1 cellular context compared by ENCODE assay signal in genomic region chr2:70709746-70710145, GRCh38.
TF ChIP-seq lines count a peak whose summit lies in the region.

No MANE protein-coding gene starts in this region.

TF ChIP-seq in H1, 55 proteins besides CTCF, POLR2A, EP300 and RAD21:
- no peak for TF ChIP-seq PHF8 (conservative IDR thresholded peaks at IDR 0.05; ENCODE audit: low read depth, low read length)
- TF ChIP-seq KDM1A (IDR thresholded peaks at IDR 0.05; ENCODE audit: borderline replicate concordance, low read length) = no peak
- TF ChIP-seq USF2 (IDR thresholded peaks at IDR 0.05; ENCODE audit: low read length) = no peak
- TF ChIP-seq SP4 (IDR thresholded peaks at IDR 0.05; ENCODE audit: low read length) = no peak
- TF ChIP-seq BCL11A (IDR thresholded peaks at IDR 0.05; ENCODE audit: low read depth in 2 of 2, low read length in 2 of 2) = no peak
- TF ChIP-seq MAFK (IDR thresholded peaks at IDR 0.05; ENCODE audit: low read depth, low read length) = no peak
- no peak for TF ChIP-seq JUND (IDR thresholded peaks at IDR 0.05; ENCODE audit: low read length)
- no peak for TF ChIP-seq JUN (IDR thresholded peaks at IDR 0.05; ENCODE audit: low read depth, low read length)
- TF ChIP-seq CBX8 (IDR thresholded peaks at IDR 0.05; ENCODE audit: borderline replicate concordance, low read depth, low read length) = no peak
- TF ChIP-seq ATF2 (IDR thresholded peaks at IDR 0.05; ENCODE audit: low read length) = no peak
- TF ChIP-seq ASH2L (IDR thresholded peaks at IDR 0.05; ENCODE audit: low read length) = no peak
- no peak for TF ChIP-seq RFX5 (IDR thresholded peaks at IDR 0.05; ENCODE audit: borderline replicate concordance, low read depth, low read length)
- TF ChIP-seq NANOG (IDR thresholded peaks at IDR 0.05; ENCODE audit: insufficient read depth, low read depth, low read length, poor library complexity, severe bottlenecking) = no peak
- no peak for TF ChIP-seq SIRT6 (IDR thresholded peaks at IDR 0.05; ENCODE audit: low read length)
- TF ChIP-seq KDM5A (IDR thresholded peaks at IDR 0.05; ENCODE audit: low read length) = no peak
- TF ChIP-seq CHD2 (IDR thresholded peaks at IDR 0.05; ENCODE audit: low read length) = no peak
- no peak for TF ChIP-seq SP1 (IDR thresholded peaks at IDR 0.05; ENCODE audit: low read depth, low read length)
- TF ChIP-seq RBBP5 (IDR thresholded peaks at IDR 0.05; ENCODE audit: borderline replicate concordance, low read depth, low read length) = no peak
- TF ChIP-seq POLR2AphosphoS5 (IDR thresholded peaks at IDR 0.05; ENCODE audit: low read depth, low read length) = no peak
